ENCODE assay signal across 21 cellular contexts in the genomic region with DNA sequence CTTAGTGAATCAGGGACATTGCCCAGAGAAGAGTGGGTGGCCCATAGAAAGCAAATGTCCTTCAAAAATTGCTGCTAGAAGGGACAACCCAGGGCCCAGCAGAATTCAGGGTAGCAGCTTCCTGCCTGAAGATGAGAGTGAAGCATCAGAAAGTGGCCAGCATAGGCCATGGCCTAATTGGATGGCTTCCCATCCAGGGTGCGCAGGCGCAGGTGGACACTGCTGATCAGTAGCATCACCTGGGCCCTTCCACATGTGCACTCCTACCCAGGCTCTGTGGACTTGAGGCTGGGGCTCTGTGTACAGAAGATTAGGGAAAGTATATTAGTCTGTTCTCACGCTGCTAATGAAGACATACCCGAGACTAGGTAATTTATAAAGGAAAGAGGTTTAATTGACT. TPM values are rescaled to one million over a fixed set of nuclear protein-coding genes. Genes with fewer than 3 reads are reported as not detected.
DNase-seq lines count a peak whose midpoint lies in the region; ATAC-seq, FAIRE-seq and TF ChIP-seq lines count a peak whose summit lies in the region.
"Had no signal": no experiment of that assay in that cellular context is flagged by ENCODE, and none has a peak within 500 bp of the region (broad histone marks: within the 10 kb centered on the region; RNA-seq: fewer than 3 reads in every experiment).

No MANE protein-coding gene starts in this region.

- 8% methylated on average over 4 of the region's 4 CpGs for WGBS in K562 (ENCODE audit: insufficient coverage, low coverage, missing lambda C conversion rate)

- CTCF ChIA-PET in K562 (lab: Yijun Ruan, JAX; ENCODE audit: low intra/inter-chr PET ratio): no interaction called here

- no peaks in the 10 kb centered on the region for H3K4me1 ChIP-seq in Peyer's patch
- peaks cover 18 to 22% of the 10 kb centered on the region in 2 experiments; a peak in 4 of 5 replicates for H3K4me1 ChIP-seq in K562 (replicated peaks in 1 of 2; ENCODE audit: control insufficient read depth in 2 of 2, insufficient read depth in 2 of 2, low read length in 2 of 2)
- peaks cover 11 to 17% of the 10 kb centered on the region in 2 donors for H3K4me1 ChIP-seq in gastrocnemius medialis

- H3K9me3 ChIP-seq in Peyer's patch (no peaks in the 10 kb centered on the region), K562 (replicated peaks; ENCODE audit: control insufficient read depth, insufficient read depth, low read depth, low read length) (no peaks in the 10 kb centered on the region), gastrocnemius medialis (no peaks in the 10 kb centered on the region)
- H3K9me3 ChIP-seq: BE2C had no signal

- H3K27ac ChIP-seq in Peyer's patch (no peak overlapping the region), K562 (ENCODE audit: extremely low read depth, low read depth, low read length) (no peak overlapping the region), gastrocnemius medialis (peak overlapping the region in 3 of 4 donors; percentile 72 to 74 (median 73))
- H3K27ac ChIP-seq: HL-60 had no signal

- intact Hi-C loops in K562 (cut with micrococcal nuclease): loop anchor here (5.0 kb wide), 1 partner anchor 156 kb away; no protein-coding TSS in a partner anchor
- intact Hi-C loops in posterior vena cava (cut with DNase I): no loop called here
- intact Hi-C loops in gastrocnemius medialis (cut with DNase I; ENCODE audit: low total_unique reads): no loop called here

- TF ChIP-seq CTCF in Peyer's patch (IDR thresholded peaks at IDR 0.05): no peak
- no peak for TF ChIP-seq CTCF in K562 (IDR thresholded peaks at IDR 0.05 in 2 of 3, conservative IDR thresholded peaks at IDR 0.05 in 1 of 3; ENCODE audit: insufficient read depth in 2 of 3, low read depth in 1 of 3, low read length in 3 of 3)
- TF ChIP-seq CTCF in gastrocnemius medialis (IDR thresholded peaks at IDR 0.05 in 4 of 5, conservative IDR thresholded peaks at IDR 0.05 in 1 of 5): no peak

- ATAC-seq in K562 (no peak), gastrocnemius medialis (no peak), HG03432 (IDR thresholded peaks at IDR 0.05; ENCODE audit: unreplicated experiment) (no peak), HG02852 (IDR thresholded peaks at IDR 0.05; ENCODE audit: unreplicated experiment) (no peak)

- H3K36me3 ChIP-seq in Peyer's patch (peaks cover 0 to 7% (median 0%) of the 10 kb centered on the region in 3 donors), K562 (ENCODE audit: control insufficient read depth, insufficient read depth, low read length) (no peaks in the 10 kb centered on the region), gastrocnemius medialis (no peaks in the 10 kb centered on the region)
- H3K36me3 ChIP-seq: BE2C had no signal

- TF ChIP-seq RAD21 in K562 (CRISPR knock-in tag; conservative IDR thresholded peaks at IDR 0.05 in 1 of 2, IDR thresholded peaks at IDR 0.05 in 1 of 2): no peak

- TF ChIP-seq POLR2A in Peyer's patch (IDR thresholded peaks at IDR 0.05) (no peak), K562 (conservative IDR thresholded peaks at IDR 0.05) (no peak), gastrocnemius medialis (IDR thresholded peaks at IDR 0.05) (no peak)

- no peak overlapping the region for H2AFZ ChIP-seq in K562 (ENCODE audit: low read depth, low read length)

- H3K27me3 ChIP-seq in Peyer's patch: no peaks in the 10 kb centered on the region
- peaks cover 4 to 80% of the 10 kb centered on the region in 2 experiments; a peak in 3 of 5 replicates for H3K27me3 ChIP-seq in K562 (ENCODE audit: control insufficient read depth in 2 of 2, insufficient read depth in 2 of 2, low read length in 2 of 2)
- no peaks in the 10 kb centered on the region for H3K27me3 ChIP-seq in gastrocnemius medialis
- H3K27me3 ChIP-seq: BE2C had no signal

- H3K4me2 ChIP-seq in K562 (ENCODE audit: insufficient read depth, low read length): no peak overlapping the region

- no peak for FAIRE-seq in K562 (lab: Jason Lieb, UNC)
- FAIRE-seq: A204.1, H1 had no signal

- H3K9ac ChIP-seq in K562 (ENCODE audit: insufficient read depth in 1 of 2, low read depth in 2 of 2, low read length in 2 of 2): no peak overlapping the region

- in situ Hi-C loops in K562 (cut with MboI) (loop anchor here (10.0 kb wide), 1 partner anchor 379 kb away; no protein-coding TSS in a partner anchor), gastrocnemius medialis (cut with MboI; ENCODE audit: low sequenced_read_pairs in 4 of 4) (no loop called here)

- H3K9me1 ChIP-seq in K562 (ENCODE audit: control insufficient read depth, insufficient read depth, low read length): no peaks in the 10 kb centered on the region

- peaks cover 12% of the 10 kb centered on the region for H4K20me1 ChIP-seq in K562 (replicated peaks; ENCODE audit: control insufficient read depth, insufficient read depth, low read length)

- H3K4me3 ChIP-seq in Peyer's patch (no peak overlapping the region), K562 (no peak overlapping the region), gastrocnemius medialis (no peak overlapping the region)

- DNase-seq in Peyer's patch (peak in 2 of 3 donors; percentile 15 to 31), K562 (ENCODE audit: extremely low read depth in 1 of 4, low spot score in 3 of 4) (no peak), posterior vena cava (ENCODE audit: low spot score) (peak; percentile 54), gastrocnemius medialis (peak in 1 of 2 donors; percentile 13), NCI-H2081 (lab: John Stamatoyannopoulos, UW) (no peak)
- DNase-seq: ACHN; BE2C; C1 segment of cervical spinal cord; CD4-positive, CD25-positive, alpha-beta regulatory T cell; CD8-positive, alpha-beta memory T cell; COR-L47; DMS 273 treated with DMSO at 0.1 percent for 48 hours; DMS53; DND-41; EL; H9 had no signal

- POLR2A ChIA-PET in K562 (lab: Yijun Ruan, JAX): interaction anchor here (0.6 kb wide), 1 partner anchor 182 kb away, joined by 3 read pairs; no protein-coding TSS in a partner anchor

- no peaks in the 10 kb centered on the region for H3K79me2 ChIP-seq in K562 (ENCODE audit: control insufficient read depth, insufficient read depth, low read length)

- no TSS peak for BruUV-seq in K562 (replicated peaks; lab: Mats Ljungman, UMichigan)

- TF ChIP-seq EP300 in K562 (IDR thresholded peaks at IDR 0.05; ENCODE audit: low read length): no peak

TF ChIP-seq in K562, 482 proteins besides CTCF, POLR2A, EP300 and RAD21:
- peak; percentile 72 to 77 for TF ChIP-seq NRF1 (conservative IDR thresholded peaks at IDR 0.05 in 1 of 2, IDR thresholded peaks at IDR 0.05 in 1 of 2)
- TF ChIP-seq CXXC5 (CRISPR knock-in tag; IDR thresholded peaks at IDR 0.05): no peak

RNA-seq across cellular contexts. Expression of gene GARNL3, which starts 58.6 kb away (rescaled TPM):
- total RNA-seq in Peyer's patch (10 to 100 TPM; 12.3 to 78.4 (median 23.7) TPM), K562 (2014; rRNA removed) (1.6 and 2.7 TPM in 2 replicates), K562 (2014; rRNA removed; fragmentation: Illumina TruSeq; extraction: Trizol) (1.3 and 2.6 TPM in 2 replicates), K562 (2015; rRNA removed; fragmentation: Illumina TruSeq; extraction: Trizol) (0.87 and 1.8 TPM in 2 replicates), K562 (2021) (1.2 and 2.5 TPM in 2 replicates), posterior vena cava (10 to 100 TPM; 38.5 to 40.4 TPM), gastrocnemius medialis (1 to 10 TPM; 2.5 to 5.7 (median 3.0) TPM)
- 10.1 and 11.9 TPM in 2 replicates for total RNA-seq in K562 (2011; cell fraction: chromatin; rRNA removed; ENCODE audit: low replicate concordance)
- 3.4 and 3.5 TPM in 2 replicates for total RNA-seq in K562 (2011; cell fraction: nucleolus; rRNA removed)
- 6.6 TPM in 2 replicates for total RNA-seq in K562 (2011; cell fraction: nucleoplasm; rRNA removed)
- polyA plus RNA-seq in K562 (2011; rRNA removed) (0.97 and 2.7 TPM in 2 replicates), K562 (2014; fragmentation: Illumina TruSeq; extraction: Trizol) (1.5 TPM in 2 replicates), K562 (2014; fragmentation: Nextera tagmentation; extraction: Ambion mirVana) (under 1 TPM; 0.35 to 0.46 TPM), K562 (2014; rRNA removed) (1.7 and 2.0 TPM in 2 replicates)
- polyA plus RNA-seq in K562 (2011; cell fraction: cytosol; rRNA removed): 0.40 and 0.75 TPM in 2 replicates
- 2.1 and 10.1 TPM in 2 replicates for polyA plus RNA-seq in K562 (2011; cell fraction: nucleus; rRNA removed)
- polyA plus RNA-seq in K562 (2012): 0.94 and 1.5 TPM in 2 replicates
- 1.1 and 2.5 TPM in 2 replicates for polyA minus RNA-seq in K562 (2011; rRNA and poly(A)+ RNA removed)
- not detected in 2 replicates for polyA minus RNA-seq in K562 (2011; cell fraction: cytosol; rRNA and poly(A)+ RNA removed)
- 4.9 and 6.9 TPM in 2 replicates for polyA minus RNA-seq in K562 (2011; cell fraction: nucleus; rRNA and poly(A)+ RNA removed)

Comparison
In these comparisons a context has a peak if more than half of its experiments do, and no peak if none do; other contexts are left out.
1. DNase-seq: peak in Peyer's patch (2 of 3) and posterior vena cava (single experiment); none in K562 (0 of 4) and NCI-H2081 (0 of 2).
2. H3K27ac ChIP-seq: peak in gastrocnemius medialis (3 of 4); none in Peyer's patch (0 of 4) and K562 (single experiment).